1 cellular context compared by ENCODE assay signal in the genomic region with DNA sequence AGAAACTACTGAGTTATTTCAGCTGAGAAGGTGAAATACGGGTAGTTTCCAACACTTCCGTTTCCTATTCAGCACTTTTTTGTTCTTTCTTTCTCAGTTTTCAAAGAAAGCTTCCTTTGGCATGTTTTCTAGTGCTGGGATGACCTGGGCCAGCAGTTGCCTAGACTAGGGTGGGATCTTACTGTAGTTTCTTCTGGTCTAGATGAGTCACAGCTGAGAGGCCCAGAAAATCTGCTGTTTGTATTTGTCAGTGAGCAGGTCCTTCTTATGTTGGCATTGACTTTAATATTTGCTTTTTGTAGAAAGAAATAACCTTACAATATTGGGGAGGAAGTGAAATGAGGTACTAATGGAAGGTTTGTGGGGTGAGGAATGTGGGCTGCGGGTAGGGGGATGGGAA.
TF ChIP-seq lines count a peak whose summit lies in the region.

No MANE protein-coding gene starts in this region.

TF ChIP-seq in GM23338, 12 proteins besides CTCF, POLR2A, EP300 and RAD21 (continued from another document):
- TF ChIP-seq JUNB (IDR thresholded peaks at IDR 0.05; ENCODE audit: unreplicated experiment) (no peak), STAT1 (IDR thresholded peaks at IDR 0.05; ENCODE audit: unreplicated experiment) (no peak), CREB1 (CRISPR knock-in tag; IDR thresholded peaks at IDR 0.05; ENCODE audit: low read depth) (no peak), POLR2AphosphoS5 (IDR thresholded peaks at IDR 0.05; ENCODE audit: low read depth) (no peak), ZNF114 (CRISPR knock-in tag; IDR thresholded peaks at IDR 0.05) (no peak), ZNF331 (CRISPR knock-in tag; IDR thresholded peaks at IDR 0.05; ENCODE audit: low read depth) (no peak), EZH2 (IDR thresholded peaks at IDR 0.05; ENCODE audit: low read depth, unreplicated experiment) (no peak), EZH2phosphoT487 (IDR thresholded peaks at IDR 0.05; ENCODE audit: unreplicated experiment) (no peak), NANOG (IDR thresholded peaks at IDR 0.05; ENCODE audit: borderline replicate concordance) (no peak)
- TF ChIP-seq, protein P1, sequence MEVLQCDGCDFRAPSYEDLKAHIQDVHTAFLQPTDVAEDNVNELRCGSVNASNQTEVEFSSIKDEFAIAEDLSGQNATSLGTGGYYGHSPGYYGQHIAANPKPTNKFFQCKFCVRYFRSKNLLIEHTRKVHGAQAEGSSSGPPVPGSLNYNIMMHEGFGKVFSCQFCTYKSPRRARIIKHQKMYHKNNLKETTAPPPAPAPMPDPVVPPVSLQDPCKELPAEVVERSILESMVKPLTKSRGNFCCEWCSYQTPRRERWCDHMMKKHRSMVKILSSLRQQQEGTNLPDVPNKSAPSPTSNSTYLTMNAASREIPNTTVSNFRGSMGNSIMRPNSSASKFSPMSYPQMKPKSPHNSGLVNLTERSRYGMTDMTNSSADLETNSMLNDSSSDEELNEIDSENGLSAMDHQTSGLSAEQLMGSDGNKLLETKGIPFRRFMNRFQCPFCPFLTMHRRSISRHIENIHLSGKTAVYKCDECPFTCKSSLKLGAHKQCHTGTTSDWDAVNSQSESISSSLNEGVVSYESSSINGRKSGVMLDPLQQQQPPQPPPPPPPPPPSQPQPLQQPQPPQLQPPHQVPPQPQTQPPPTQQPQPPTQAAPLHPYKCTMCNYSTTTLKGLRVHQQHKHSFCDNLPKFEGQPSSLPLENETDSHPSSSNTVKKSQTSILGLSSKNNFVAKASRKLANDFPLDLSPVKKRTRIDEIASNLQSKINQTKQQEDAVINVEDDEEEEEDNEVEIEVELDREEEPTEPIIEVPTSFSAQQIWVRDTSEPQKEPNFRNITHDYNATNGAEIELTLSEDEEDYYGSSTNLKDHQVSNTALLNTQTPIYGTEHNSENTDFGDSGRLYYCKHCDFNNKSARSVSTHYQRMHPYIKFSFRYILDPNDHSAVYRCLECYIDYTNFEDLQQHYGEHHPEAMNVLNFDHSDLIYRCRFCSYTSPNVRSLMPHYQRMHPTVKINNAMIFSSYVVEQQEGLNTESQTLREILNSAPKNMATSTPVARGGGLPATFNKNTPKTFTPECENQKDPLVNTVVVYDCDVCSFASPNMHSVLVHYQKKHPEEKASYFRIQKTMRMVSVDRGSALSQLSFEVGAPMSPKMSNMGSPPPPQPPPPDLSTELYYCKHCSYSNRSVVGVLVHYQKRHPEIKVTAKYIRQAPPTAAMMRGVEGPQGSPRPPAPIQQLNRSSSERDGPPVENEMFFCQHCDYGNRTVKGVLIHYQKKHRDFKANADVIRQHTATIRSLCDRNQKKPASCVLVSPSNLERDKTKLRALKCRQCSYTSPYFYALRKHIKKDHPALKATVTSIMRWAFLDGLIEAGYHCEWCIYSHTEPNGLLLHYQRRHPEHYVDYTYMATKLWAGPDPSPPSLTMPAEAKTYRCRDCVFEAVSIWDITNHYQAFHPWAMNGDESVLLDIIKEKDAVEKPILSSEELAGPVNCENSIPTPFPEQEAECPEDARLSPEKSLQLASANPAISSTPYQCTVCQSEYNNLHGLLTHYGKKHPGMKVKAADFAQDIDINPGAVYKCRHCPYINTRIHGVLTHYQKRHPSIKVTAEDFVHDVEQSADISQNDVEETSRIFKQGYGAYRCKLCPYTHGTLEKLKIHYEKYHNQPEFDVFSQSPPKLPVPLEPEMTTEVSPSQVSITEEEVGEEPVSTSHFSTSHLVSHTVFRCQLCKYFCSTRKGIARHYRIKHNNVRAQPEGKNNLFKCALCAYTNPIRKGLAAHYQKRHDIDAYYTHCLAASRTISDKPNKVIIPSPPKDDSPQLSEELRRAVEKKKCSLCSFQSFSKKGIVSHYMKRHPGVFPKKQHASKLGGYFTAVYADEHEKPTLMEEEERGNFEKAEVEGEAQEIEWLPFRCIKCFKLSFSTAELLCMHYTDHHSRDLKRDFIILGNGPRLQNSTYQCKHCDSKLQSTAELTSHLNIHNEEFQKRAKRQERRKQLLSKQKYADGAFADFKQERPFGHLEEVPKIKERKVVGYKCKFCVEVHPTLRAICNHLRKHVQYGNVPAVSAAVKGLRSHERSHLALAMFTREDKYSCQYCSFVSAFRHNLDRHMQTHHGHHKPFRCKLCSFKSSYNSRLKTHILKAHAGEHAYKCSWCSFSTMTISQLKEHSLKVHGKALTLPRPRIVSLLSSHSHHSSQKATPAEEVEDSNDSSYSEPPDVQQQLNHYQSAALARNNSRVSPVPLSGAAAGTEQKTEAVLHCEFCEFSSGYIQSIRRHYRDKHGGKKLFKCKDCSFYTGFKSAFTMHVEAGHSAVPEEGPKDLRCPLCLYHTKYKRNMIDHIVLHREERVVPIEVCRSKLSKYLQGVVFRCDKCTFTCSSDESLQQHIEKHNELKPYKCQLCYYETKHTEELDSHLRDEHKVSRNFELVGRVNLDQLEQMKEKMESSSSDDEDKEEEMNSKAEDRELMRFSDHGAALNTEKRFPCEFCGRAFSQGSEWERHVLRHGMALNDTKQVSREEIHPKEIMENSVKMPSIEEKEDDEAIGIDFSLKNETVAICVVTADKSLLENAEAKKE (CRISPR knock-in tag; IDR thresholded peaks at IDR 0.05): no peak
- TF ChIP-seq, protein P2, sequence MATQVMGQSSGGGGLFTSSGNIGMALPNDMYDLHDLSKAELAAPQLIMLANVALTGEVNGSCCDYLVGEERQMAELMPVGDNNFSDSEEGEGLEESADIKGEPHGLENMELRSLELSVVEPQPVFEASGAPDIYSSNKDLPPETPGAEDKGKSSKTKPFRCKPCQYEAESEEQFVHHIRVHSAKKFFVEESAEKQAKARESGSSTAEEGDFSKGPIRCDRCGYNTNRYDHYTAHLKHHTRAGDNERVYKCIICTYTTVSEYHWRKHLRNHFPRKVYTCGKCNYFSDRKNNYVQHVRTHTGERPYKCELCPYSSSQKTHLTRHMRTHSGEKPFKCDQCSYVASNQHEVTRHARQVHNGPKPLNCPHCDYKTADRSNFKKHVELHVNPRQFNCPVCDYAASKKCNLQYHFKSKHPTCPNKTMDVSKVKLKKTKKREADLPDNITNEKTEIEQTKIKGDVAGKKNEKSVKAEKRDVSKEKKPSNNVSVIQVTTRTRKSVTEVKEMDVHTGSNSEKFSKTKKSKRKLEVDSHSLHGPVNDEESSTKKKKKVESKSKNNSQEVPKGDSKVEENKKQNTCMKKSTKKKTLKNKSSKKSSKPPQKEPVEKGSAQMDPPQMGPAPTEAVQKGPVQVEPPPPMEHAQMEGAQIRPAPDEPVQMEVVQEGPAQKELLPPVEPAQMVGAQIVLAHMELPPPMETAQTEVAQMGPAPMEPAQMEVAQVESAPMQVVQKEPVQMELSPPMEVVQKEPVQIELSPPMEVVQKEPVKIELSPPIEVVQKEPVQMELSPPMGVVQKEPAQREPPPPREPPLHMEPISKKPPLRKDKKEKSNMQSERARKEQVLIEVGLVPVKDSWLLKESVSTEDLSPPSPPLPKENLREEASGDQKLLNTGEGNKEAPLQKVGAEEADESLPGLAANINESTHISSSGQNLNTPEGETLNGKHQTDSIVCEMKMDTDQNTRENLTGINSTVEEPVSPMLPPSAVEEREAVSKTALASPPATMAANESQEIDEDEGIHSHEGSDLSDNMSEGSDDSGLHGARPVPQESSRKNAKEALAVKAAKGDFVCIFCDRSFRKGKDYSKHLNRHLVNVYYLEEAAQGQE (IDR thresholded peaks at IDR 0.05; ENCODE audit: unreplicated experiment): no peak
